Comparison of ENCODE assay signal across 1 cellular context in the genomic region with DNA sequence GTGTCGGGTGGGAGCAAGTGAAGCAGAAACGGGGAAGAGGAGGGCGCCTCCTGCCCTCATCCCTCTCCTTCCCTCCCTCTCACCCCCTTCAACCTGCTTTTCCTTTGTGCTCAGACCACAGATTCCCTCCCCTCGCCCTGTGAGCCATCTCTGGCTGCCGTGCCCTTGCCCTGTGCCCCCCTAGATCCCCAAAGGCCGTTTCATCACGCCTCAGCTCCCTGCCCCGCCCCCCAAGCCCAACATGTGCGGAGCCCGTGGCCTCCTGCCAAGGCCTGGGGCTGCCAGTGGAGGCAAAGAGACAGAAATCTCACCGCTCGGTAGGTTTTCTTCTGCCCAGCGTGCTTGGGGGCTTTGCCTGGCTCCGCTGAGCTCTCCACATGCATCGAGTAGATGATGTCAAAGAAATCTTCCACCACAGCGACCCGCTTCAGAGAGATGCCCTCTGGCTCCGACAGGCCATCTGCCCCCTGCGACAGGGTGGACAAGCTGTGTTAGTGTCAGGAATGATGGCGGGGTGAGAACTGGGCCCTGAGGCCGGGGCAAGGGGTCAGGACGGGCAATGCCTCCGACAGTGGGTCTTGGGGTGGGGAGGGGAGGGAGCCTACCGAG.
TF ChIP-seq lines count a peak whose summit lies in the region.

No MANE protein-coding gene starts in this region.

TF ChIP-seq in GM23338, 12 proteins besides CTCF, POLR2A, EP300 and RAD21 (continued from another document):
- TF ChIP-seq, protein P1, sequence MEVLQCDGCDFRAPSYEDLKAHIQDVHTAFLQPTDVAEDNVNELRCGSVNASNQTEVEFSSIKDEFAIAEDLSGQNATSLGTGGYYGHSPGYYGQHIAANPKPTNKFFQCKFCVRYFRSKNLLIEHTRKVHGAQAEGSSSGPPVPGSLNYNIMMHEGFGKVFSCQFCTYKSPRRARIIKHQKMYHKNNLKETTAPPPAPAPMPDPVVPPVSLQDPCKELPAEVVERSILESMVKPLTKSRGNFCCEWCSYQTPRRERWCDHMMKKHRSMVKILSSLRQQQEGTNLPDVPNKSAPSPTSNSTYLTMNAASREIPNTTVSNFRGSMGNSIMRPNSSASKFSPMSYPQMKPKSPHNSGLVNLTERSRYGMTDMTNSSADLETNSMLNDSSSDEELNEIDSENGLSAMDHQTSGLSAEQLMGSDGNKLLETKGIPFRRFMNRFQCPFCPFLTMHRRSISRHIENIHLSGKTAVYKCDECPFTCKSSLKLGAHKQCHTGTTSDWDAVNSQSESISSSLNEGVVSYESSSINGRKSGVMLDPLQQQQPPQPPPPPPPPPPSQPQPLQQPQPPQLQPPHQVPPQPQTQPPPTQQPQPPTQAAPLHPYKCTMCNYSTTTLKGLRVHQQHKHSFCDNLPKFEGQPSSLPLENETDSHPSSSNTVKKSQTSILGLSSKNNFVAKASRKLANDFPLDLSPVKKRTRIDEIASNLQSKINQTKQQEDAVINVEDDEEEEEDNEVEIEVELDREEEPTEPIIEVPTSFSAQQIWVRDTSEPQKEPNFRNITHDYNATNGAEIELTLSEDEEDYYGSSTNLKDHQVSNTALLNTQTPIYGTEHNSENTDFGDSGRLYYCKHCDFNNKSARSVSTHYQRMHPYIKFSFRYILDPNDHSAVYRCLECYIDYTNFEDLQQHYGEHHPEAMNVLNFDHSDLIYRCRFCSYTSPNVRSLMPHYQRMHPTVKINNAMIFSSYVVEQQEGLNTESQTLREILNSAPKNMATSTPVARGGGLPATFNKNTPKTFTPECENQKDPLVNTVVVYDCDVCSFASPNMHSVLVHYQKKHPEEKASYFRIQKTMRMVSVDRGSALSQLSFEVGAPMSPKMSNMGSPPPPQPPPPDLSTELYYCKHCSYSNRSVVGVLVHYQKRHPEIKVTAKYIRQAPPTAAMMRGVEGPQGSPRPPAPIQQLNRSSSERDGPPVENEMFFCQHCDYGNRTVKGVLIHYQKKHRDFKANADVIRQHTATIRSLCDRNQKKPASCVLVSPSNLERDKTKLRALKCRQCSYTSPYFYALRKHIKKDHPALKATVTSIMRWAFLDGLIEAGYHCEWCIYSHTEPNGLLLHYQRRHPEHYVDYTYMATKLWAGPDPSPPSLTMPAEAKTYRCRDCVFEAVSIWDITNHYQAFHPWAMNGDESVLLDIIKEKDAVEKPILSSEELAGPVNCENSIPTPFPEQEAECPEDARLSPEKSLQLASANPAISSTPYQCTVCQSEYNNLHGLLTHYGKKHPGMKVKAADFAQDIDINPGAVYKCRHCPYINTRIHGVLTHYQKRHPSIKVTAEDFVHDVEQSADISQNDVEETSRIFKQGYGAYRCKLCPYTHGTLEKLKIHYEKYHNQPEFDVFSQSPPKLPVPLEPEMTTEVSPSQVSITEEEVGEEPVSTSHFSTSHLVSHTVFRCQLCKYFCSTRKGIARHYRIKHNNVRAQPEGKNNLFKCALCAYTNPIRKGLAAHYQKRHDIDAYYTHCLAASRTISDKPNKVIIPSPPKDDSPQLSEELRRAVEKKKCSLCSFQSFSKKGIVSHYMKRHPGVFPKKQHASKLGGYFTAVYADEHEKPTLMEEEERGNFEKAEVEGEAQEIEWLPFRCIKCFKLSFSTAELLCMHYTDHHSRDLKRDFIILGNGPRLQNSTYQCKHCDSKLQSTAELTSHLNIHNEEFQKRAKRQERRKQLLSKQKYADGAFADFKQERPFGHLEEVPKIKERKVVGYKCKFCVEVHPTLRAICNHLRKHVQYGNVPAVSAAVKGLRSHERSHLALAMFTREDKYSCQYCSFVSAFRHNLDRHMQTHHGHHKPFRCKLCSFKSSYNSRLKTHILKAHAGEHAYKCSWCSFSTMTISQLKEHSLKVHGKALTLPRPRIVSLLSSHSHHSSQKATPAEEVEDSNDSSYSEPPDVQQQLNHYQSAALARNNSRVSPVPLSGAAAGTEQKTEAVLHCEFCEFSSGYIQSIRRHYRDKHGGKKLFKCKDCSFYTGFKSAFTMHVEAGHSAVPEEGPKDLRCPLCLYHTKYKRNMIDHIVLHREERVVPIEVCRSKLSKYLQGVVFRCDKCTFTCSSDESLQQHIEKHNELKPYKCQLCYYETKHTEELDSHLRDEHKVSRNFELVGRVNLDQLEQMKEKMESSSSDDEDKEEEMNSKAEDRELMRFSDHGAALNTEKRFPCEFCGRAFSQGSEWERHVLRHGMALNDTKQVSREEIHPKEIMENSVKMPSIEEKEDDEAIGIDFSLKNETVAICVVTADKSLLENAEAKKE (CRISPR knock-in tag; IDR thresholded peaks at IDR 0.05) = no peak
- TF ChIP-seq EZH2 (IDR thresholded peaks at IDR 0.05; ENCODE audit: low read depth, unreplicated experiment) = no peak
- TF ChIP-seq POLR2AphosphoS5 (IDR thresholded peaks at IDR 0.05; ENCODE audit: low read depth) = no peak
- TF ChIP-seq, protein P2, sequence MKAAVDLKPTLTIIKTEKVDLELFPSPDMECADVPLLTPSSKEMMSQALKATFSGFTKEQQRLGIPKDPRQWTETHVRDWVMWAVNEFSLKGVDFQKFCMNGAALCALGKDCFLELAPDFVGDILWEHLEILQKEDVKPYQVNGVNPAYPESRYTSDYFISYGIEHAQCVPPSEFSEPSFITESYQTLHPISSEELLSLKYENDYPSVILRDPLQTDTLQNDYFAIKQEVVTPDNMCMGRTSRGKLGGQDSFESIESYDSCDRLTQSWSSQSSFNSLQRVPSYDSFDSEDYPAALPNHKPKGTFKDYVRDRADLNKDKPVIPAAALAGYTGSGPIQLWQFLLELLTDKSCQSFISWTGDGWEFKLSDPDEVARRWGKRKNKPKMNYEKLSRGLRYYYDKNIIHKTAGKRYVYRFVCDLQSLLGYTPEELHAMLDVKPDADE (IDR thresholded peaks at IDR 0.05) = no peak
- TF ChIP-seq EZH2phosphoT487 (IDR thresholded peaks at IDR 0.05; ENCODE audit: unreplicated experiment) = no peak
- TF ChIP-seq, protein P3, sequence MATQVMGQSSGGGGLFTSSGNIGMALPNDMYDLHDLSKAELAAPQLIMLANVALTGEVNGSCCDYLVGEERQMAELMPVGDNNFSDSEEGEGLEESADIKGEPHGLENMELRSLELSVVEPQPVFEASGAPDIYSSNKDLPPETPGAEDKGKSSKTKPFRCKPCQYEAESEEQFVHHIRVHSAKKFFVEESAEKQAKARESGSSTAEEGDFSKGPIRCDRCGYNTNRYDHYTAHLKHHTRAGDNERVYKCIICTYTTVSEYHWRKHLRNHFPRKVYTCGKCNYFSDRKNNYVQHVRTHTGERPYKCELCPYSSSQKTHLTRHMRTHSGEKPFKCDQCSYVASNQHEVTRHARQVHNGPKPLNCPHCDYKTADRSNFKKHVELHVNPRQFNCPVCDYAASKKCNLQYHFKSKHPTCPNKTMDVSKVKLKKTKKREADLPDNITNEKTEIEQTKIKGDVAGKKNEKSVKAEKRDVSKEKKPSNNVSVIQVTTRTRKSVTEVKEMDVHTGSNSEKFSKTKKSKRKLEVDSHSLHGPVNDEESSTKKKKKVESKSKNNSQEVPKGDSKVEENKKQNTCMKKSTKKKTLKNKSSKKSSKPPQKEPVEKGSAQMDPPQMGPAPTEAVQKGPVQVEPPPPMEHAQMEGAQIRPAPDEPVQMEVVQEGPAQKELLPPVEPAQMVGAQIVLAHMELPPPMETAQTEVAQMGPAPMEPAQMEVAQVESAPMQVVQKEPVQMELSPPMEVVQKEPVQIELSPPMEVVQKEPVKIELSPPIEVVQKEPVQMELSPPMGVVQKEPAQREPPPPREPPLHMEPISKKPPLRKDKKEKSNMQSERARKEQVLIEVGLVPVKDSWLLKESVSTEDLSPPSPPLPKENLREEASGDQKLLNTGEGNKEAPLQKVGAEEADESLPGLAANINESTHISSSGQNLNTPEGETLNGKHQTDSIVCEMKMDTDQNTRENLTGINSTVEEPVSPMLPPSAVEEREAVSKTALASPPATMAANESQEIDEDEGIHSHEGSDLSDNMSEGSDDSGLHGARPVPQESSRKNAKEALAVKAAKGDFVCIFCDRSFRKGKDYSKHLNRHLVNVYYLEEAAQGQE (IDR thresholded peaks at IDR 0.05; ENCODE audit: unreplicated experiment) = no peak
- no peak for TF ChIP-seq STAT1 (IDR thresholded peaks at IDR 0.05; ENCODE audit: unreplicated experiment)
- no peak for TF ChIP-seq ZNF331 (CRISPR knock-in tag; IDR thresholded peaks at IDR 0.05; ENCODE audit: low read depth)
- TF ChIP-seq NANOG (IDR thresholded peaks at IDR 0.05; ENCODE audit: borderline replicate concordance) = no peak
- TF ChIP-seq CREB1 (CRISPR knock-in tag; IDR thresholded peaks at IDR 0.05; ENCODE audit: low read depth) = no peak
